In the genomic region with DNA sequence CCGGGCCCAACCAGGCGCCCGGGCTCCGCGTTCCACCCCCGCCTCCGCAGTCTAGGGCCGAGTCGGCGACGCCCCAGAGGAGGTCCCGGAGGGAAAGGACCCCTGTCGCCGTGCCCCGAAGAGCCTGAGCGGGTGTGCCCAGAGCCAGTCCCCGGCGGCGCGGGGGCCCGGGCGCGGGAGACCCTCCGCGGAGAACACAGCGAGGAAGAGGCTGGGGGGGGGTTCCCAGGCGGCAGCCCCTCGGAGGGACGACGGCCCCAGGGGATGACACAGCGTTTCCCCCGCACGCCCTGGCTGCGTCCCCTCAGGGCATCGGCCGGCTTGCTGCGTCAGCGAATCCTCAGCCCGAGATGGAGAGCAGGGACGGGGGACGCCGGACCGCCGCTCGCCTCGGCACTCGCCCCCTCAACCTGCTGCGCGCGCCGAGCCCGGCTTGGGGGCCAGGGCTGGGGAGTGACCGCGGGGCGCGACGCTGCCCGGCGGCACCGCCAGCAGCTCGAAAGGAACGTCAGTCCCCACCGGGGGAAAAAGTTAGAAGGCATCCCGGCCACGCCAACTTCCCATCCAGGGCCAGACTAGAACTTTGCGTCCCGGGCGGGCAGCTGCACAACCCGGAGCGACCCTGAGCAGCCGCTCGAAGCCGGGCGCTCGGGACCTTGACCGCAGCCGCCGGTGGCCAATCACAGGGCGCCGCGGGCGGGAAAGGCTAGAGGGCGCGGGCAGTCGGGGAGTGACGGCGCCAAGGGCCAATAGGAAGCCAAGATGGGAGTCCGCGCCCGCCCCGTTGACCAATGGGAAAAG, we compare ENCODE assay signal across 8 cellular contexts. TPM values are rescaled to one million over a fixed set of nuclear protein-coding genes. Genes with fewer than 3 reads are reported as not detected.
DNase-seq lines count a peak whose midpoint lies in the region; ATAC-seq and TF ChIP-seq lines count a peak whose summit lies in the region.

No MANE protein-coding gene starts in this region.

- ATAC-seq in GM23338: peak; percentile 85
- ATAC-seq in naive thymus-derived CD8-positive, alpha-beta T cell: peak; percentile 85 to 86
- ATAC-seq in stimulated activated memory B cell treated with anti-CD40 and anti-IgM and Interleukin-4, amounts not matched to agents 10 μg/mL and 1 μg/mL and 100 μg/mL, for 72 hours: peak; percentile 94

- 0 out of 2 replicates have a peak, but pooled peaks cover 4% of the 10 kb centered on the region for H3F3A ChIP-seq in GM23338 (replicated peaks; ENCODE audit: low read depth)

- POLR2A ChIA-PET in naive thymus-derived CD8-positive, alpha-beta T cell (lab: Charles Lee): interaction anchor here (0.7 to 3.1 kb wide), 10 partner anchors 9 to 1844 kb away, joined by 3 to 20 read pairs (median 4); a partner anchor contains a TSS

- H3K4me3 ChIP-seq in GM23338 (peak overlapping the region; percentile 81), Karpas-422 (ENCODE audit: low read length) (peak overlapping the region; percentile 82), fibroblast of mammary gland (ENCODE audit: control insufficient read depth, low read depth, low read length) (peak overlapping the region; percentile 84)

- H3K4me1 Mint-ChIP-seq in GM23338: peaks cover 22% of the 10 kb centered on the region
- peaks cover 24 to 47% (median 40%) of the 10 kb centered on the region in 4 donors for H3K4me1 Mint-ChIP-seq in naive thymus-derived CD8-positive, alpha-beta T cell
- peaks cover 30% of the 10 kb centered on the region for H3K4me1 Mint-ChIP-seq in stimulated activated memory B cell treated with anti-CD40 and anti-IgM and Interleukin-4, amounts not matched to agents 10 μg/mL and 1 μg/mL and 100 μg/mL, for 72 hours

- no peaks in the 10 kb centered on the region for H3K36me3 ChIP-seq in GM23338 (ENCODE audit: insufficient read depth)
- H3K36me3 ChIP-seq in Karpas-422 (ENCODE audit: insufficient read depth, low read length): no peaks in the 10 kb centered on the region

- H3K27me3 ChIP-seq in GM23338 (ENCODE audit: insufficient read depth) (no peaks in the 10 kb centered on the region), Karpas-422 (ENCODE audit: low read length) (no peaks in the 10 kb centered on the region)

- TF ChIP-seq CTCF in GM23338 (conservative IDR thresholded peaks at IDR 0.05; ENCODE audit: low read depth in 2 of 2) (no peak), fibroblast of mammary gland (conservative IDR thresholded peaks at IDR 0.05; ENCODE audit: control insufficient read depth, insufficient read depth, low read depth, low read length) (no peak)

- peak; percentile 97 for DNase-seq in Daoy (ENCODE audit: low read depth)
- peak; percentile 99 for DNase-seq in GM23338 (ENCODE audit: low spot score)
- DNase-seq in Karpas-422: peak; percentile 99
- DNase-seq in RKO (ENCODE audit: low spot score): peak; percentile 93
- DNase-seq in activated T-helper 1 cell treated with anti-CD3 and anti-CD28 coated beads, Interleukin-2, amount 50 U/mL, for 16 hours (ENCODE audit: low read depth in 1 of 2, low spot score in 1 of 2): peak; percentile 90
- peak; percentile 93 for DNase-seq in fibroblast of mammary gland (ENCODE audit: low read depth)
- DNase-seq in naive thymus-derived CD8-positive, alpha-beta T cell: peak; percentile 84 to 99 (median 92)

- H3K4me2 ChIP-seq in GM23338 (peak overlapping the region; percentile 97), Karpas-422 (ENCODE audit: low read depth, low read length, poor library complexity, severe bottlenecking) (peak overlapping the region; percentile 91)

- H3K36me3 Mint-ChIP-seq in GM23338 (ENCODE audit: low read depth): peaks cover 6% of the 10 kb centered on the region; the same call in 2 of the 3 replicates
- peaks cover 0 to 2% (median 0%) of the 10 kb centered on the region in 3 donors for H3K36me3 Mint-ChIP-seq in naive thymus-derived CD8-positive, alpha-beta T cell
- peaks cover 3% of the 10 kb centered on the region for H3K36me3 Mint-ChIP-seq in stimulated activated memory B cell treated with anti-CD40 and anti-IgM and Interleukin-4, amounts not matched to agents 10 μg/mL and 1 μg/mL and 100 μg/mL, for 72 hours

- peak overlapping the region; percentile 81 for H3K9ac ChIP-seq in Karpas-422 (ENCODE audit: low read length)

- H3K27me3 Mint-ChIP-seq in GM23338 (ENCODE audit: insufficient read depth, low read depth, poor library complexity): peaks cover 23% of the 10 kb centered on the region
- H3K27me3 Mint-ChIP-seq in naive thymus-derived CD8-positive, alpha-beta T cell: no peaks in the 10 kb centered on the region
- H3K27me3 Mint-ChIP-seq in stimulated activated memory B cell treated with anti-CD40 and anti-IgM and Interleukin-4, amounts not matched to agents 10 μg/mL and 1 μg/mL and 100 μg/mL, for 72 hours: no peaks in the 10 kb centered on the region

- H3K4me3 Mint-ChIP-seq in GM23338: peak overlapping the region; percentile 82
- peak overlapping the region; percentile 91 to 98 (median 94) for H3K4me3 Mint-ChIP-seq in naive thymus-derived CD8-positive, alpha-beta T cell
- H3K4me3 Mint-ChIP-seq in stimulated activated memory B cell treated with anti-CD40 and anti-IgM and Interleukin-4, amounts not matched to agents 10 μg/mL and 1 μg/mL and 100 μg/mL, for 72 hours: peak overlapping the region; percentile 88

- H4K20me1 ChIP-seq in GM23338 (replicated peaks; ENCODE audit: insufficient read depth) (peaks cover 14% of the 10 kb centered on the region; the same call in 1 of the 2 replicates), Karpas-422 (ENCODE audit: insufficient read depth, low read depth, low read length) (no peaks in the 10 kb centered on the region)

- no peaks in the 10 kb centered on the region for H3K9me3 ChIP-seq in Karpas-422 (ENCODE audit: low read length)

- H3K27ac ChIP-seq in GM23338 (ENCODE audit: low read depth): peak overlapping the region; percentile 88
- no peak overlapping the region for H3K27ac ChIP-seq in Karpas-422 (ENCODE audit: low read length)

- H3K9me2 ChIP-seq in GM23338 (ENCODE audit: insufficient read depth) (no peaks in the 10 kb centered on the region), Karpas-422 (replicated peaks; ENCODE audit: insufficient read depth, low read length) (no peaks in the 10 kb centered on the region)

- no peaks in the 10 kb centered on the region for H3K9me3 Mint-ChIP-seq in GM23338
- H3K9me3 Mint-ChIP-seq in naive thymus-derived CD8-positive, alpha-beta T cell: no peaks in the 10 kb centered on the region
- no peaks in the 10 kb centered on the region for H3K9me3 Mint-ChIP-seq in stimulated activated memory B cell treated with anti-CD40 and anti-IgM and Interleukin-4, amounts not matched to agents 10 μg/mL and 1 μg/mL and 100 μg/mL, for 72 hours

- H3K4me1 ChIP-seq in GM23338 (ENCODE audit: insufficient read depth) (peaks cover 15% of the 10 kb centered on the region; the same call in 1 of the 2 replicates), Karpas-422 (ENCODE audit: low read length) (peaks cover 18% of the 10 kb centered on the region)

- H3K79me2 ChIP-seq in GM23338 (replicated peaks; ENCODE audit: insufficient read depth) (peaks cover 46% of the 10 kb centered on the region), Karpas-422 (ENCODE audit: low read length) (no peaks in the 10 kb centered on the region)

- peak overlapping the region; percentile 78 for H2AFZ ChIP-seq in GM23338
- peak overlapping the region; percentile 100 for H2AFZ ChIP-seq in Karpas-422 (ENCODE audit: low read length)

- peak overlapping the region; percentile 93 for H3K27ac Mint-ChIP-seq in GM23338
- peak overlapping the region; percentile 88 to 97 (median 94) for H3K27ac Mint-ChIP-seq in naive thymus-derived CD8-positive, alpha-beta T cell
- peak overlapping the region; percentile 93 for H3K27ac Mint-ChIP-seq in stimulated activated memory B cell treated with anti-CD40 and anti-IgM and Interleukin-4, amounts not matched to agents 10 μg/mL and 1 μg/mL and 100 μg/mL, for 72 hours

TF ChIP-seq in GM23338, 12 proteins besides CTCF, POLR2A, EP300 and RAD21 (continues in another document):
- TF ChIP-seq EZH2 (IDR thresholded peaks at IDR 0.05; ENCODE audit: low read depth, unreplicated experiment) (no peak), ZNF331 (CRISPR knock-in tag; IDR thresholded peaks at IDR 0.05; ENCODE audit: low read depth) (no peak), JUNB (IDR thresholded peaks at IDR 0.05; ENCODE audit: unreplicated experiment) (no peak), POLR2AphosphoS5 (IDR thresholded peaks at IDR 0.05; ENCODE audit: low read depth) (peak; percentile 74), NANOG (IDR thresholded peaks at IDR 0.05; ENCODE audit: borderline replicate concordance) (no peak)
- TF ChIP-seq, protein P1, sequence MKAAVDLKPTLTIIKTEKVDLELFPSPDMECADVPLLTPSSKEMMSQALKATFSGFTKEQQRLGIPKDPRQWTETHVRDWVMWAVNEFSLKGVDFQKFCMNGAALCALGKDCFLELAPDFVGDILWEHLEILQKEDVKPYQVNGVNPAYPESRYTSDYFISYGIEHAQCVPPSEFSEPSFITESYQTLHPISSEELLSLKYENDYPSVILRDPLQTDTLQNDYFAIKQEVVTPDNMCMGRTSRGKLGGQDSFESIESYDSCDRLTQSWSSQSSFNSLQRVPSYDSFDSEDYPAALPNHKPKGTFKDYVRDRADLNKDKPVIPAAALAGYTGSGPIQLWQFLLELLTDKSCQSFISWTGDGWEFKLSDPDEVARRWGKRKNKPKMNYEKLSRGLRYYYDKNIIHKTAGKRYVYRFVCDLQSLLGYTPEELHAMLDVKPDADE (IDR thresholded peaks at IDR 0.05): no peak

RNA-seq across cellular contexts. Expression of a gene that starts 0.7 kb away (rescaled TPM):
- 10.2 and 11.0 TPM in 2 replicates for total RNA-seq in Daoy (2014; rRNA removed; shearing (Covaris generic))
- total RNA-seq in GM23338 (2014; rRNA removed; shearing (Covaris generic)): 25.8 and 26.3 TPM in 2 replicates
- 23.6 and 25.4 TPM in 2 replicates for polyA plus RNA-seq in GM23338 (2016; fragmentation: Nextera tagmentation; extraction: Ambion mirVana)
- 4.2 and 5.1 TPM in 2 replicates for total RNA-seq in Karpas-422 (2014; rRNA removed; shearing (Covaris generic); ENCODE audit: low replicate concordance)
- 10 to 100 TPM; 17.1 to 20.0 TPM for total RNA-seq in naive thymus-derived CD8-positive, alpha-beta T cell
- 1 to 10 TPM; 1.7 to 3.5 (median 2.6) TPM for polyA plus RNA-seq in naive thymus-derived CD8-positive, alpha-beta T cell

RNA-seq across cellular contexts. Expression of a gene that starts 41.9 kb away (rescaled TPM):
- 18.0 and 20.6 TPM in 2 replicates for total RNA-seq in Daoy (2014; rRNA removed; shearing (Covaris generic))
- 15.7 and 16.6 TPM in 2 replicates for total RNA-seq in GM23338 (2014; rRNA removed; shearing (Covaris generic))
- polyA plus RNA-seq in GM23338 (2016; fragmentation: Nextera tagmentation; extraction: Ambion mirVana): 4.3 and 4.4 TPM in 2 replicates
- total RNA-seq in Karpas-422 (2014; rRNA removed; shearing (Covaris generic); ENCODE audit: low replicate concordance): 0.14 TPM in 1 of 2 replicates, not detected in the other
- 10 to 100 TPM in 1 of 2 experiments, 1 to 10 TPM in 1; 7.4 to 11.3 TPM for total RNA-seq in naive thymus-derived CD8-positive, alpha-beta T cell
- polyA plus RNA-seq in naive thymus-derived CD8-positive, alpha-beta T cell: 1 to 10 TPM; 4.0 to 7.0 (median 4.3) TPM
